In genomic region chr19:38719761-38720558, GRCh38 we compare ENCODE assay signal across 16 cellular contexts. TPM values are rescaled to one million over a fixed set of nuclear protein-coding genes. Genes with fewer than 3 reads are reported as not detected.
A peak's percentile ranks its signal among the peaks of the same experiment; 100 is the strongest.
DNase-seq lines count a peak whose midpoint lies in the region; ATAC-seq and TF ChIP-seq lines count a peak whose summit lies in the region.
"Had no signal": no experiment of that assay in that cellular context is flagged by ENCODE, and none has a peak within 500 bp of the region (broad histone marks: within the 10 kb centered on the region; RNA-seq: fewer than 3 reads in every experiment).

No MANE protein-coding gene starts in this region.

- H3K36me3 ChIP-seq in BLaER1 (peaks cover 100% of the 10 kb centered on the region), gastroesophageal sphincter (peaks cover 0 to 100% of the 10 kb centered on the region in 2 donors), rectal smooth muscle tissue (ENCODE audit: control insufficient read depth, insufficient read depth, low read length) (peaks cover 71% of the 10 kb centered on the region)

- H3K27ac ChIP-seq in BLaER1 (peak overlapping the region; percentile 13; the same call in 1 of the 2 replicates), gastroesophageal sphincter (peak overlapping the region in 3 of 4 donors; percentile 74 to 97 (median 76)), rectal smooth muscle tissue (ENCODE audit: low read depth, low read length) (peak overlapping the region; percentile 50)
- H3K27ac ChIP-seq: HL-60, SJSA1 had no signal

- TF ChIP-seq POLR2A in gastroesophageal sphincter (IDR thresholded peaks at IDR 0.05): no peak

- H3K4me3 ChIP-seq in BLaER1 (no peak overlapping the region), gastroesophageal sphincter (no peak overlapping the region), rectal smooth muscle tissue (ENCODE audit: low read length) (no peak overlapping the region)
- H3K4me3 ChIP-seq: SJSA1 had no signal

- POLR2A ChIA-PET in activated CD4-positive, alpha-beta memory T cell treated with anti-CD3 and anti-CD28 coated beads for 36 hours (lab: Charles Lee): no interaction called here

- no peak overlapping the region for H3K4me3 Mint-ChIP-seq in activated CD4-positive, alpha-beta memory T cell treated with anti-CD3 and anti-CD28 coated beads for 36 hours
- H3K4me3 Mint-ChIP-seq: B cell had no signal

- peaks cover 4% of the 10 kb centered on the region for H3K36me3 Mint-ChIP-seq in activated CD4-positive, alpha-beta memory T cell treated with anti-CD3 and anti-CD28 coated beads for 36 hours

- no peak for TF ChIP-seq EP300 in gastroesophageal sphincter (IDR thresholded peaks at IDR 0.05)

- no CpG with 5 or more reads among the region's 24 CpGs for WGBS in gastroesophageal sphincter (ENCODE audit: low coverage in 1 of 2), 2 donors

- no peak for ATAC-seq in gastroesophageal sphincter
- ATAC-seq in GM21529 (IDR thresholded peaks at IDR 0.05; ENCODE audit: unreplicated experiment): no peak
- no peak for ATAC-seq in GM18867 (IDR thresholded peaks at IDR 0.05; ENCODE audit: unreplicated experiment)

- H3K4me1 ChIP-seq in BLaER1 (peaks cover 37% of the 10 kb centered on the region), gastroesophageal sphincter (peaks cover 0 to 75% (median 3%) of the 10 kb centered on the region in 3 donors), rectal smooth muscle tissue (ENCODE audit: control insufficient read depth, insufficient read depth, low read length) (no peaks in the 10 kb centered on the region)
- H3K4me1 ChIP-seq: SJSA1 had no signal

- H3K27ac Mint-ChIP-seq in activated CD4-positive, alpha-beta memory T cell treated with anti-CD3 and anti-CD28 coated beads for 36 hours: no peak overlapping the region
- H3K27ac Mint-ChIP-seq: B cell had no signal

- no peaks in the 10 kb centered on the region for H3K9me3 ChIP-seq in BLaER1
- no peaks in the 10 kb centered on the region for H3K9me3 ChIP-seq in gastroesophageal sphincter
- H3K9me3 ChIP-seq: SJSA1 had no signal

- no peaks in the 10 kb centered on the region for H3K27me3 Mint-ChIP-seq in activated CD4-positive, alpha-beta memory T cell treated with anti-CD3 and anti-CD28 coated beads for 36 hours
- H3K27me3 Mint-ChIP-seq: B cell had no signal

- H3K9ac ChIP-seq in BLaER1 (no peak overlapping the region; the same call in 1 of the 2 replicates), rectal smooth muscle tissue (ENCODE audit: low read length) (no peak overlapping the region)

- no peaks in the 10 kb centered on the region for H3K27me3 ChIP-seq in BLaER1
- no peaks in the 10 kb centered on the region for H3K27me3 ChIP-seq in gastroesophageal sphincter
- no peaks in the 10 kb centered on the region for H3K27me3 ChIP-seq in rectal smooth muscle tissue (ENCODE audit: control insufficient read depth, insufficient read depth, low read length)
- H3K27me3 ChIP-seq: SJSA1 had no signal

- TF ChIP-seq CTCF in gastroesophageal sphincter (IDR thresholded peaks at IDR 0.05): no peak

- intact Hi-C loops in activated CD4-positive, alpha-beta memory T cell treated with anti-CD3 and anti-CD28 coated beads for 36 hours (cut with micrococcal nuclease): no loop called here

- H4K20me1 ChIP-seq in BLaER1: no peaks in the 10 kb centered on the region

- CTCF ChIA-PET in activated CD4-positive, alpha-beta memory T cell treated with anti-CD3 and anti-CD28 coated beads for 36 hours (lab: Charles Lee): interaction anchor here (0.8 kb wide), 1 partner anchor 205 kb away, joined by 3 read pairs; no protein-coding TSS in a partner anchor

- no peaks in the 10 kb centered on the region for H3K9me3 Mint-ChIP-seq in activated CD4-positive, alpha-beta memory T cell treated with anti-CD3 and anti-CD28 coated beads for 36 hours

- peak; percentile 95 for DNase-seq in RPMI7951 (ENCODE audit: low read depth)
- no peak for DNase-seq in activated CD4-positive, alpha-beta memory T cell treated with anti-CD3 and anti-CD28 coated beads for 36 hours
- DNase-seq in NCI-H226: no peak
- DNase-seq: activated CD4-positive, CD25-positive, alpha-beta regulatory T cell treated with anti-CD3 and anti-CD28 coated beads, Interleukin-2, amount 50 U/mL, for 72 hours; activated naive CD4-positive, alpha-beta T cell treated with Interleukin-2 at 50 U/mL for 16 hours; GF-D8; NCI-H187 had no signal

- H3K4me1 Mint-ChIP-seq in activated CD4-positive, alpha-beta memory T cell treated with anti-CD3 and anti-CD28 coated beads for 36 hours (ENCODE audit: low read depth): no peaks in the 10 kb centered on the region
- H3K4me1 Mint-ChIP-seq: B cell had no signal

- no peak overlapping the region for H3K4me2 ChIP-seq in BLaER1

RNA-seq across cellular contexts. Expression of gene CAPN12, which starts 24.3 kb away (rescaled TPM):
- not detected in 2 replicates for total RNA-seq in RPMI7951 (2014; rRNA removed; shearing (Covaris generic))
- 1 to 10 TPM in 2 of 4 donors, under 1 TPM in 1, not detected in 1; 0.93 to 2.2 (median 1.1) TPM for total RNA-seq in gastroesophageal sphincter
- total RNA-seq in activated CD4-positive, alpha-beta memory T cell treated with anti-CD3 and anti-CD28 coated beads for 36 hours: 1 to 10 TPM; 7.1 to 9.0 TPM
- total RNA-seq: SJSA1 had no signal

RNA-seq across cellular contexts. Expression of gene LGALS7, which starts 53.4 kb away (rescaled TPM):
- not detected in 2 replicates for total RNA-seq in RPMI7951 (2014; rRNA removed; shearing (Covaris generic))
- 10 to 100 TPM in 1 of 4 donors, not detected in 3; 25.8 TPM for total RNA-seq in gastroesophageal sphincter
- not detected for total RNA-seq in activated CD4-positive, alpha-beta memory T cell treated with anti-CD3 and anti-CD28 coated beads for 36 hours
- total RNA-seq: B cell, renal cortical epithelial cell, SJSA1 had no signal

Comparison
In these comparisons a context has a peak if more than half of its experiments do, and no peak if none do; other contexts are left out.
1. H3K27ac ChIP-seq: peak in every context shown above with its lines; median percentile 76 in gastroesophageal sphincter; 50 in rectal smooth muscle tissue; 13 in BLaER1.